In the genomic region with DNA sequence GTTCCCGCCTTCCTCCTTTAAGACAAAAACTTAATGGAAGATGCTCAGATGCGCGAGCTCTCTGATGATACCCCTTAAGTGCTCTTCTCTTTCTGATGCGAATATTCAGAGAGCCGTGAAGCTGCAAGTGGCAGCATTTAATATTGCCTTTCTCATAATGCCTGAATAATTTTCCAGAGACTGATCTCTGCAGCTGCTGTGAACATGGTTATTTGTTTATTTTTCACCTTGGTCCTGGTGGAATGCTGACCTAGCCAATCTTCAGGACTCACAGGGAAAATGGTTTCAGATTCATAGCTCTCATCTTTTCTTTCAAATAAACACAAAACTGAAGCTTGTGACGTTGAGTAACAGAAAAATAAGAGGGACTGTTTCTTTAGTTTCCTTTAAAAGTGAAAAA, we compare ENCODE assay signal across 1 cellular context.
TF ChIP-seq lines count a peak whose summit lies in the region.

No MANE protein-coding gene starts in this region.

TF ChIP-seq in GM23338, 12 proteins besides CTCF, POLR2A, EP300 and RAD21 (continued from another document):
- TF ChIP-seq, protein P1, sequence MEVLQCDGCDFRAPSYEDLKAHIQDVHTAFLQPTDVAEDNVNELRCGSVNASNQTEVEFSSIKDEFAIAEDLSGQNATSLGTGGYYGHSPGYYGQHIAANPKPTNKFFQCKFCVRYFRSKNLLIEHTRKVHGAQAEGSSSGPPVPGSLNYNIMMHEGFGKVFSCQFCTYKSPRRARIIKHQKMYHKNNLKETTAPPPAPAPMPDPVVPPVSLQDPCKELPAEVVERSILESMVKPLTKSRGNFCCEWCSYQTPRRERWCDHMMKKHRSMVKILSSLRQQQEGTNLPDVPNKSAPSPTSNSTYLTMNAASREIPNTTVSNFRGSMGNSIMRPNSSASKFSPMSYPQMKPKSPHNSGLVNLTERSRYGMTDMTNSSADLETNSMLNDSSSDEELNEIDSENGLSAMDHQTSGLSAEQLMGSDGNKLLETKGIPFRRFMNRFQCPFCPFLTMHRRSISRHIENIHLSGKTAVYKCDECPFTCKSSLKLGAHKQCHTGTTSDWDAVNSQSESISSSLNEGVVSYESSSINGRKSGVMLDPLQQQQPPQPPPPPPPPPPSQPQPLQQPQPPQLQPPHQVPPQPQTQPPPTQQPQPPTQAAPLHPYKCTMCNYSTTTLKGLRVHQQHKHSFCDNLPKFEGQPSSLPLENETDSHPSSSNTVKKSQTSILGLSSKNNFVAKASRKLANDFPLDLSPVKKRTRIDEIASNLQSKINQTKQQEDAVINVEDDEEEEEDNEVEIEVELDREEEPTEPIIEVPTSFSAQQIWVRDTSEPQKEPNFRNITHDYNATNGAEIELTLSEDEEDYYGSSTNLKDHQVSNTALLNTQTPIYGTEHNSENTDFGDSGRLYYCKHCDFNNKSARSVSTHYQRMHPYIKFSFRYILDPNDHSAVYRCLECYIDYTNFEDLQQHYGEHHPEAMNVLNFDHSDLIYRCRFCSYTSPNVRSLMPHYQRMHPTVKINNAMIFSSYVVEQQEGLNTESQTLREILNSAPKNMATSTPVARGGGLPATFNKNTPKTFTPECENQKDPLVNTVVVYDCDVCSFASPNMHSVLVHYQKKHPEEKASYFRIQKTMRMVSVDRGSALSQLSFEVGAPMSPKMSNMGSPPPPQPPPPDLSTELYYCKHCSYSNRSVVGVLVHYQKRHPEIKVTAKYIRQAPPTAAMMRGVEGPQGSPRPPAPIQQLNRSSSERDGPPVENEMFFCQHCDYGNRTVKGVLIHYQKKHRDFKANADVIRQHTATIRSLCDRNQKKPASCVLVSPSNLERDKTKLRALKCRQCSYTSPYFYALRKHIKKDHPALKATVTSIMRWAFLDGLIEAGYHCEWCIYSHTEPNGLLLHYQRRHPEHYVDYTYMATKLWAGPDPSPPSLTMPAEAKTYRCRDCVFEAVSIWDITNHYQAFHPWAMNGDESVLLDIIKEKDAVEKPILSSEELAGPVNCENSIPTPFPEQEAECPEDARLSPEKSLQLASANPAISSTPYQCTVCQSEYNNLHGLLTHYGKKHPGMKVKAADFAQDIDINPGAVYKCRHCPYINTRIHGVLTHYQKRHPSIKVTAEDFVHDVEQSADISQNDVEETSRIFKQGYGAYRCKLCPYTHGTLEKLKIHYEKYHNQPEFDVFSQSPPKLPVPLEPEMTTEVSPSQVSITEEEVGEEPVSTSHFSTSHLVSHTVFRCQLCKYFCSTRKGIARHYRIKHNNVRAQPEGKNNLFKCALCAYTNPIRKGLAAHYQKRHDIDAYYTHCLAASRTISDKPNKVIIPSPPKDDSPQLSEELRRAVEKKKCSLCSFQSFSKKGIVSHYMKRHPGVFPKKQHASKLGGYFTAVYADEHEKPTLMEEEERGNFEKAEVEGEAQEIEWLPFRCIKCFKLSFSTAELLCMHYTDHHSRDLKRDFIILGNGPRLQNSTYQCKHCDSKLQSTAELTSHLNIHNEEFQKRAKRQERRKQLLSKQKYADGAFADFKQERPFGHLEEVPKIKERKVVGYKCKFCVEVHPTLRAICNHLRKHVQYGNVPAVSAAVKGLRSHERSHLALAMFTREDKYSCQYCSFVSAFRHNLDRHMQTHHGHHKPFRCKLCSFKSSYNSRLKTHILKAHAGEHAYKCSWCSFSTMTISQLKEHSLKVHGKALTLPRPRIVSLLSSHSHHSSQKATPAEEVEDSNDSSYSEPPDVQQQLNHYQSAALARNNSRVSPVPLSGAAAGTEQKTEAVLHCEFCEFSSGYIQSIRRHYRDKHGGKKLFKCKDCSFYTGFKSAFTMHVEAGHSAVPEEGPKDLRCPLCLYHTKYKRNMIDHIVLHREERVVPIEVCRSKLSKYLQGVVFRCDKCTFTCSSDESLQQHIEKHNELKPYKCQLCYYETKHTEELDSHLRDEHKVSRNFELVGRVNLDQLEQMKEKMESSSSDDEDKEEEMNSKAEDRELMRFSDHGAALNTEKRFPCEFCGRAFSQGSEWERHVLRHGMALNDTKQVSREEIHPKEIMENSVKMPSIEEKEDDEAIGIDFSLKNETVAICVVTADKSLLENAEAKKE (CRISPR knock-in tag; IDR thresholded peaks at IDR 0.05) = no peak
- TF ChIP-seq, protein P2, sequence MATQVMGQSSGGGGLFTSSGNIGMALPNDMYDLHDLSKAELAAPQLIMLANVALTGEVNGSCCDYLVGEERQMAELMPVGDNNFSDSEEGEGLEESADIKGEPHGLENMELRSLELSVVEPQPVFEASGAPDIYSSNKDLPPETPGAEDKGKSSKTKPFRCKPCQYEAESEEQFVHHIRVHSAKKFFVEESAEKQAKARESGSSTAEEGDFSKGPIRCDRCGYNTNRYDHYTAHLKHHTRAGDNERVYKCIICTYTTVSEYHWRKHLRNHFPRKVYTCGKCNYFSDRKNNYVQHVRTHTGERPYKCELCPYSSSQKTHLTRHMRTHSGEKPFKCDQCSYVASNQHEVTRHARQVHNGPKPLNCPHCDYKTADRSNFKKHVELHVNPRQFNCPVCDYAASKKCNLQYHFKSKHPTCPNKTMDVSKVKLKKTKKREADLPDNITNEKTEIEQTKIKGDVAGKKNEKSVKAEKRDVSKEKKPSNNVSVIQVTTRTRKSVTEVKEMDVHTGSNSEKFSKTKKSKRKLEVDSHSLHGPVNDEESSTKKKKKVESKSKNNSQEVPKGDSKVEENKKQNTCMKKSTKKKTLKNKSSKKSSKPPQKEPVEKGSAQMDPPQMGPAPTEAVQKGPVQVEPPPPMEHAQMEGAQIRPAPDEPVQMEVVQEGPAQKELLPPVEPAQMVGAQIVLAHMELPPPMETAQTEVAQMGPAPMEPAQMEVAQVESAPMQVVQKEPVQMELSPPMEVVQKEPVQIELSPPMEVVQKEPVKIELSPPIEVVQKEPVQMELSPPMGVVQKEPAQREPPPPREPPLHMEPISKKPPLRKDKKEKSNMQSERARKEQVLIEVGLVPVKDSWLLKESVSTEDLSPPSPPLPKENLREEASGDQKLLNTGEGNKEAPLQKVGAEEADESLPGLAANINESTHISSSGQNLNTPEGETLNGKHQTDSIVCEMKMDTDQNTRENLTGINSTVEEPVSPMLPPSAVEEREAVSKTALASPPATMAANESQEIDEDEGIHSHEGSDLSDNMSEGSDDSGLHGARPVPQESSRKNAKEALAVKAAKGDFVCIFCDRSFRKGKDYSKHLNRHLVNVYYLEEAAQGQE (IDR thresholded peaks at IDR 0.05; ENCODE audit: unreplicated experiment) = no peak
- TF ChIP-seq CREB1 (CRISPR knock-in tag; IDR thresholded peaks at IDR 0.05; ENCODE audit: low read depth) (no peak), EZH2 (IDR thresholded peaks at IDR 0.05; ENCODE audit: low read depth, unreplicated experiment) (no peak), STAT1 (IDR thresholded peaks at IDR 0.05; ENCODE audit: unreplicated experiment) (no peak), NANOG (IDR thresholded peaks at IDR 0.05; ENCODE audit: borderline replicate concordance) (no peak), JUNB (IDR thresholded peaks at IDR 0.05; ENCODE audit: unreplicated experiment) (no peak), POLR2AphosphoS5 (IDR thresholded peaks at IDR 0.05; ENCODE audit: low read depth) (no peak), ZNF114 (CRISPR knock-in tag; IDR thresholded peaks at IDR 0.05) (no peak), EZH2phosphoT487 (IDR thresholded peaks at IDR 0.05; ENCODE audit: unreplicated experiment) (no peak), ZNF331 (CRISPR knock-in tag; IDR thresholded peaks at IDR 0.05; ENCODE audit: low read depth) (no peak)
